Comparison of ENCODE assay signal across 1 cellular context in the genomic region with DNA sequence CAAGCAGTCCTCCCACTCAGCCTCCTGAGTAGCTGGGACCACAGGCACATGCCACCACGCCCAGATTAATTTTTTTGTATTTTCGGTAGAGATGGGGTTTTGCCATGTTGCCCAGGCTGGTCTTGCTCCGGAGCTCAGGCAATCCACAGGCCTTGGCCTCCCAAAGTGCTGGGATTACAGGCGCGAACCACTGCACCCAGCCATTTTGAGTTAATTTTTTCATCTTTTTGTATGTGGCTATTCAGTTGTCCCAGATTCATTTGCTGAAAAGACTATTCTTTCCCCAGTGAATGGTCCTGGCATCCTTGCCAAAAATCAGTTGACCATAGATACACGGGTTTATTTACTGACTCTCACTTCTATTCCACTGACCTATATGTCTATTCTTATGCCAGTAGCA.
TF ChIP-seq lines count a peak whose summit lies in the region.

No MANE protein-coding gene starts in this region.

TF ChIP-seq in K562, 482 proteins besides CTCF, POLR2A, EP300 and RAD21 (continued from another document):
- TF ChIP-seq CUX1 (CRISPR knock-in tag; IDR thresholded peaks at IDR 0.05) (no peak), ZC3H11A (IDR thresholded peaks at IDR 0.05; ENCODE audit: low read depth, low read length) (no peak), MBD2 (IDR thresholded peaks at IDR 0.05; ENCODE audit: borderline replicate concordance, low read depth) (no peak)
